10 cellular contexts compared by ENCODE assay signal in the genomic region with DNA sequence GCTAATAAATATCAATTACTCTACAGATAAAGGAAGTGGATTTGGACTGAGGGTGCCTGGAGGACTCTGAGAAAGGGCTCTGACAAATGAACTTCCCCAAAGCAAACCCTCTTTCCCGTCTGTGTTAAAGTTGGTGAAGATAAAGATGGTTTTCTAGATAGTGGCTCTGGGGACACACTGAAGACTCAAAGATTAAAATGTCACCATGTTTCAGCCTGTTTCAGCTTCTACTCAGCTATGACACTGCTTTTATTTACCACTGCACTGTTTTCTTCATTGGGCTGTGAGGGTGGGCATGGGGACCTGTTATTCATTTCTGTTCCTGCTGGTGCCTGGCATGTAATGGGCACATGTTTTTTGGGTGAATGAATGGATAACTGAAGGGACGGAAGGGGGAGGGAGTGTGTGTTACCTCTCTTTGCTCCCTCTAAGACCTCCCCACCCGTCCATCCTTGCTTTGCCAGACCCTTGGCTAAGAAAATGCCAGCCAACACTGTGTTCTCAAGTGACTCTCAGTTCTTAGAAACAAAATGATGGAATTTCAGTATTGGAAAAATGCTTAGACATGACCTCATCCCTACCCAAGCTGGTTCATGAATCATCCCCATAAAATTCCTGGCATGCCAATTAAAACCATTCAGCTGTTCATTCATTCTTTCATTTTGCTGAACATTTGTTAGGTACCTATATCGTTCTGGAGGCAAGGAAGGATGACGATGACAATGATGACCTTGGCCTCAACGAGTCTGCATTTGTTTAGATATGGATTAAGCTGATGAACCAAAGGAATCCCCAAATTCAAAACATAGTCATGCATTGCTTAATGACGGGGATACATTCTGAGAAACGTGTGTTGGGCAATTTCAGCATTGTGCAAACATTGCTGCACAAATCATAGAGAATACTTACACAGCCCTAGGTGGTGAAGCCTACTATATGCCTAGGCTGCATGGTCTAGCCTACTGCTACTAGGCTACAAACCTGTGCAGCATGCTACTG. TPM values are rescaled to one million over a fixed set of nuclear protein-coding genes. Genes with fewer than 3 reads are reported as not detected.
A peak's percentile ranks its signal among the peaks of the same experiment; 100 is the strongest.
DNase-seq lines count a peak whose midpoint lies in the region; ATAC-seq and TF ChIP-seq lines count a peak whose summit lies in the region.
"Had no signal": no experiment of that assay in that cellular context is flagged by ENCODE, and none has a peak within 500 bp of the region (broad histone marks: within the 10 kb centered on the region; RNA-seq: fewer than 3 reads in every experiment).

No MANE protein-coding gene starts in this region.

- intact Hi-C loops in prostate gland (cut with DNase I): no loop called here

- ATAC-seq in stimulated activated naive B cell treated with anti-CD40 and anti-IgM and Interleukin-4, amounts not matched to agents 10 μg/mL and 1 μg/mL and 100 μg/mL, for 72 hours (replicated peaks): no peak

- H3K4me3 Mint-ChIP-seq in stimulated activated naive B cell treated with anti-CD40 and anti-IgM and Interleukin-4, amounts not matched to agents 10 μg/mL and 1 μg/mL and 100 μg/mL, for 72 hours: no peak overlapping the region

- no peak for TF ChIP-seq CTCF in fibroblast of the aortic adventitia (IDR thresholded peaks at IDR 0.05; ENCODE audit: insufficient read depth, low read length)
- no peak for TF ChIP-seq CTCF in smooth muscle cell (IDR thresholded peaks at IDR 0.05; ENCODE audit: borderline replicate concordance, insufficient read depth, poor library complexity, severe bottlenecking)
- no peak for TF ChIP-seq CTCF in prostate gland (IDR thresholded peaks at IDR 0.05)

- DNase-seq in H4 (ENCODE audit: low spot score): peak; percentile 96
- peak; percentile 9 for DNase-seq in SK-MEL-5 (ENCODE audit: low read depth, low spot score)
- peak; percentile 91 for DNase-seq in fibroblast of the aortic adventitia (ENCODE audit: low read depth)
- no peak for DNase-seq in smooth muscle cell (lab: John Stamatoyannopoulos, UW; ENCODE audit: unreplicated experiment)
- DNase-seq in ecto neural progenitor cell (ENCODE audit: low spot score): no peak
- no peak for DNase-seq in stimulated activated naive B cell treated with anti-CD40 and anti-IgM and Interleukin-4, amounts not matched to agents 10 μg/mL and 1 μg/mL and 100 μg/mL, for 72 hours
- DNase-seq in NCI-H2171 (lab: John Stamatoyannopoulos, UW): no peak
- no peak for DNase-seq in prostate gland (ENCODE audit: low spot score)
- DNase-seq: activated T-cell treated with anti-CD3 and anti-CD28 coated beads for 4 hours, NCI-H526 had no signal

- H4K20me1 ChIP-seq in smooth muscle cell (ENCODE audit: low read depth): no peaks in the 10 kb centered on the region

- no peak overlapping the region for H3K27ac Mint-ChIP-seq in stimulated activated naive B cell treated with anti-CD40 and anti-IgM and Interleukin-4, amounts not matched to agents 10 μg/mL and 1 μg/mL and 100 μg/mL, for 72 hours

- 26% methylated on average over 8 of the region's 8 CpGs for WGBS in smooth muscle cell (ENCODE audit: low lambda C conversion rate)
- WGBS in prostate gland: 49% methylated on average over 8 of the region's 8 CpGs

- H3F3A ChIP-seq in smooth muscle cell (ENCODE audit: low read depth): peaks cover 10% of the 10 kb centered on the region

- H3K27me3 ChIP-seq in smooth muscle cell (ENCODE audit: low read depth) (no peaks in the 10 kb centered on the region), prostate gland (replicated peaks; ENCODE audit: insufficient read depth) (no peaks in the 10 kb centered on the region)

- peaks cover 8 to 10% of the 10 kb centered on the region in 2 donors for H3K4me1 Mint-ChIP-seq in stimulated activated naive B cell treated with anti-CD40 and anti-IgM and Interleukin-4, amounts not matched to agents 10 μg/mL and 1 μg/mL and 100 μg/mL, for 72 hours

- no peaks in the 10 kb centered on the region for H3K9me3 Mint-ChIP-seq in stimulated activated naive B cell treated with anti-CD40 and anti-IgM and Interleukin-4, amounts not matched to agents 10 μg/mL and 1 μg/mL and 100 μg/mL, for 72 hours

- peak overlapping the region; percentile 31 for H3K4me2 ChIP-seq in smooth muscle cell

- H3K36me3 ChIP-seq in smooth muscle cell (ENCODE audit: low read depth) (no peaks in the 10 kb centered on the region), prostate gland (no peaks in the 10 kb centered on the region)

- H3K36me3 Mint-ChIP-seq in stimulated activated naive B cell treated with anti-CD40 and anti-IgM and Interleukin-4, amounts not matched to agents 10 μg/mL and 1 μg/mL and 100 μg/mL, for 72 hours: no peaks in the 10 kb centered on the region

- in situ Hi-C loops in SK-MEL-5 (cut with HindIII; ENCODE audit: low pct_unique_long_range_greater_than_20kb, low sequenced_read_pairs): no loop called here

- H3K9me3 ChIP-seq in smooth muscle cell (replicated peaks; ENCODE audit: low read depth) (no peaks in the 10 kb centered on the region), prostate gland (no peaks in the 10 kb centered on the region)

- peak overlapping the region; percentile 44 for H3K9ac ChIP-seq in smooth muscle cell (ENCODE audit: low read depth)

- TF ChIP-seq POLR2A in prostate gland (IDR thresholded peaks at IDR 0.05): no peak

- no peak overlapping the region for H2AFZ ChIP-seq in smooth muscle cell (ENCODE audit: low read depth)

- no peaks in the 10 kb centered on the region for H3K79me2 ChIP-seq in smooth muscle cell (ENCODE audit: low read depth)

- H3K4me3 ChIP-seq in fibroblast of the aortic adventitia (ENCODE audit: low read depth, low read length) (no peak overlapping the region), smooth muscle cell (no peak overlapping the region), prostate gland (no peak overlapping the region)

- H3K4me1 ChIP-seq in smooth muscle cell (ENCODE audit: low read depth) (no peaks in the 10 kb centered on the region), prostate gland (replicated peaks) (no peaks in the 10 kb centered on the region)

- peaks cover 0 to 8% of the 10 kb centered on the region in 2 donors for H3K27me3 Mint-ChIP-seq in stimulated activated naive B cell treated with anti-CD40 and anti-IgM and Interleukin-4, amounts not matched to agents 10 μg/mL and 1 μg/mL and 100 μg/mL, for 72 hours

- peak overlapping the region; percentile 76 for H3K27ac ChIP-seq in smooth muscle cell (ENCODE audit: low read depth)
- no peak overlapping the region for H3K27ac ChIP-seq in prostate gland

RNA-seq across cellular contexts. Expression of a gene that starts 13.4 kb away (rescaled TPM):
- total RNA-seq in H4 (2014; rRNA removed; shearing (Covaris generic)): 13.2 and 16.8 TPM in 2 replicates
- total RNA-seq in SK-MEL-5 (2014; rRNA removed; shearing (Covaris generic)): 3.1 and 3.7 TPM in 2 replicates
- polyA plus RNA-seq in SK-MEL-5 (2015; cell fraction: cytosol; rRNA removed): 5.7 and 6.6 TPM in 2 replicates
- polyA plus RNA-seq in SK-MEL-5 (2015; cell fraction: nucleus; rRNA removed): 3.2 and 11.3 TPM in 2 replicates
- 4.0 and 5.3 TPM in 2 replicates for total RNA-seq in fibroblast of the aortic adventitia (ENCODE audit: low replicate concordance)
- 2.2 and 3.5 TPM in 2 replicates for total RNA-seq in smooth muscle cell
- 1.8 and 4.0 TPM in 2 replicates for polyA plus RNA-seq in smooth muscle cell
- 1 to 10 TPM in 1 of 2 donors, under 1 TPM in 1; 0.09 to 7.3 TPM for total RNA-seq in prostate gland

RNA-seq across cellular contexts. Expression of a gene that starts 18.6 kb away (rescaled TPM):
- total RNA-seq in H4 (2014; rRNA removed; shearing (Covaris generic)): 103 and 104 TPM in 2 replicates
- 0.35 TPM in 1 of 2 replicates, not detected in the other for total RNA-seq in SK-MEL-5 (2014; rRNA removed; shearing (Covaris generic))
- 0.48 and 3.3 TPM in 2 replicates for polyA plus RNA-seq in SK-MEL-5 (2015; cell fraction: cytosol; rRNA removed)
- not detected in 2 replicates for polyA plus RNA-seq in SK-MEL-5 (2015; cell fraction: nucleus; rRNA removed)
- total RNA-seq in fibroblast of the aortic adventitia (ENCODE audit: low replicate concordance) (12.5 TPM in 1 of 2 replicates, not detected in the other), smooth muscle cell (17.7 and 24.5 TPM in 2 replicates), prostate gland (1 to 10 TPM; 1.4 to 2.2 TPM)
- 14.3 and 31.0 TPM in 2 replicates for polyA plus RNA-seq in smooth muscle cell

Comparison
In these comparisons a context has a peak if more than half of its experiments do, and no peak if none do; other contexts are left out.
1. DNase-seq: peak in H4 (single experiment), SK-MEL-5 (single experiment) and fibroblast of the aortic adventitia (single experiment); none in smooth muscle cell (single experiment), ecto neural progenitor cell (single experiment), stimulated activated naive B cell treated with anti-CD40 and anti-IgM and Interleukin-4, amounts not matched to agents 10 μg/mL and 1 μg/mL and 100 μg/mL, for 72 hours (single experiment), NCI-H2171 (single experiment) and prostate gland (single experiment).